8 cellular contexts compared by ENCODE assay signal in genomic region chr1:78004719-78005346, GRCh38. TPM values are rescaled to one million over a fixed set of nuclear protein-coding genes. Genes with fewer than 3 reads are reported as not detected.
DNase-seq lines count a peak whose midpoint lies in the region; ATAC-seq and TF ChIP-seq lines count a peak whose summit lies in the region.

Gene DNAJB4 (plus strand): TSS chr1:78004939. CDS start chr1:78005111, 172 bp downstream.

- peak within 1 kb of the TSS; percentile 30 to 59 (median 50) for H3K4me3 ChIP-seq in upper lobe of left lung

- H3K27ac Mint-ChIP-seq in glutamatergic neuron (ENCODE audit: unreplicated experiment), result peak within 1 kb of the TSS; percentile 92

- DNase-seq in CMK (ENCODE audit: low read depth), result peak; percentile 79
- peak; percentile 66 for DNase-seq in HPDE6-E6E7 (ENCODE audit: extremely low spot score)
- DNase-seq in activated naive CD8-positive, alpha-beta T cell treated with anti-CD3 and anti-CD28 coated beads, Interleukin-2, amount 50 U/mL, for 16 hours (ENCODE audit: low read depth, low spot score), result peak; percentile 26
- no peak for DNase-seq in glutamatergic neuron
- peak in 49 of 56 donors; percentile 3 to 92 (median 58) for DNase-seq in nucleus accumbens (lab: John Stamatoyannopoulos, UW)
- peak in 1 of 2 donors; percentile 82 for DNase-seq in upper lobe of left lung

- peak within 1 kb of the TSS; percentile 83 to 87 (median 84) for H3K27ac ChIP-seq in upper lobe of left lung

- 7 to 9% methylated on average over 12 of the region's 12 CpGs for WGBS in upper lobe of left lung, 2 donors

- peaks cover 19% of the 10 kb centered on the region for H3K4me1 Mint-ChIP-seq in glutamatergic neuron (ENCODE audit: low read depth, unreplicated experiment)

- H3K4me1 ChIP-seq in upper lobe of left lung, result peaks cover 4 to 15% (median 8%) of the 10 kb centered on the region in 4 donors

- no peaks in the 10 kb centered on the region for H3K9me3 ChIP-seq in upper lobe of left lung

- H3K27me3 ChIP-seq in upper lobe of left lung, result no peaks in the 10 kb centered on the region

- peaks cover 7% of the 10 kb centered on the region for H3K9me3 Mint-ChIP-seq in glutamatergic neuron (ENCODE audit: unreplicated experiment)

- no peaks in the 10 kb centered on the region for H3K36me3 Mint-ChIP-seq in glutamatergic neuron (ENCODE audit: unreplicated experiment)

- TF ChIP-seq POLR2A in Raji (IDR thresholded peaks at IDR 0.05; ENCODE audit: insufficient read depth, low read depth, low read length), result peak; percentile 59; the same call in 1 of the 2 replicates
- peak in 3 of 4 donors; percentile 78 to 99 (median 96) for TF ChIP-seq POLR2A in upper lobe of left lung (IDR thresholded peaks at IDR 0.05)

- TF ChIP-seq EP300 in upper lobe of left lung (IDR thresholded peaks at IDR 0.05), result peak in 1 of 4 donors; percentile 73

- peak within 1 kb of the TSS; percentile 86 for H3K4me3 Mint-ChIP-seq in glutamatergic neuron (ENCODE audit: unreplicated experiment)

- TF ChIP-seq CTCF in glutamatergic neuron (IDR thresholded peaks at IDR 0.05; ENCODE audit: partially characterized antibody, unreplicated experiment), result no peak
- peak in 1 of 6 experiments; percentile 6 for TF ChIP-seq CTCF in upper lobe of left lung (IDR thresholded peaks at IDR 0.05)

- ATAC-seq in GM19468 (IDR thresholded peaks at IDR 0.05; ENCODE audit: extremely low read depth, unreplicated experiment), result peak; percentile 98
- peak; percentile 98 to 99 for ATAC-seq in upper lobe of left lung (ENCODE audit: low FRiP score in 2 of 2)

- peaks cover 2% of the 10 kb centered on the region for H3K27me3 Mint-ChIP-seq in glutamatergic neuron (ENCODE audit: unreplicated experiment)

- H3K36me3 ChIP-seq in upper lobe of left lung, result no peaks in the 10 kb centered on the region

RNA-seq across cellular contexts. Expression of gene DNAJB4, which starts in this region (rescaled TPM):
- total RNA-seq in glutamatergic neuron (ENCODE audit: unreplicated experiment), result 20.1 TPM
- total RNA-seq in upper lobe of left lung, result 10 to 100 TPM; 20.0 to 49.5 (median 22.0) TPM
